ENCODE assay signal across 22 cellular contexts in the genomic region with DNA sequence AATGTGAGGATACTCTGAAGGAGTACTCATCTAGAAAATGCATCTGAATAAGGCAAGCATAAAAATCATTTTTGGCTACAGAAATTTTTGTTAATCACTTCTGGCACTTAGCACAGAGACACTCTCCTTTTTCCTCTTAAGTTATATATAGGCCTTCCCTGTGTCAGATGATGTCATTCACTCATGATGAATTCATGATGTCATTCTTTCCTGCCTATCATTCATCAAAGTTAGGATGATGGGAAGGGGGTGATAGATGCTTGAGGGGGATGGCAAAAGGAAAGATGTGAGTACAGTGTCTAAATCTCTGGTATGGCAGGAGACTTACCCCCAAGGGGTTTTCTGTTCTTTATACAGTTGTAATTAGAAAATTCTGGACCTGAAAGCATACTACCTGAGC.
"Had no signal": no experiment of that assay in that cellular context is flagged by ENCODE, and none has a peak within 500 bp of the region (broad histone marks: within the 10 kb centered on the region; RNA-seq: fewer than 3 reads in every experiment).

No MANE protein-coding gene starts in this region.

- H3K27ac ChIP-seq: left lung, right atrium auricular region, thyroid gland, upper lobe of right lung had no signal

- H3K9me3 ChIP-seq: left lung, right atrium auricular region, thyroid gland, upper lobe of right lung had no signal

- H3K27me3 Mint-ChIP-seq: progenitor cell of endocrine pancreas had no signal

- H3K4me3 Mint-ChIP-seq: activated CD8-positive, alpha-beta T cell treated with anti-CD3 and anti-CD28 coated beads, Interleukin-2, amount 10 ng/mL, durations not matched to agents 7 days and 5 days; activated naive CD8-positive, alpha-beta T cell treated with anti-CD3 and anti-CD28 coated beads, Interleukin-2, amount 50 U/mL, for 24 hours; activated T-helper 1 cell treated with anti-CD3 and anti-CD28 coated beads, Interleukin-12 subunit alpha, Interleukin-12 subunit beta, Interleukin-2, Interleukin-4 antibody, amounts not matched to agents 30 ng/mL and 10 ng/mL and 1 ng/mL, durations not matched to agents 14 hours and 24 hours and 36 hours; naive thymus-derived CD4-positive, alpha-beta T cell had no signal

- FAIRE-seq: frontal cortex, TTC549 had no signal

- H3K9me3 Mint-ChIP-seq: activated naive CD8-positive, alpha-beta T cell treated with anti-CD3 and anti-CD28 coated beads, Interleukin-2, amount 50 U/mL, for 24 hours had no signal

- H3K36me3 ChIP-seq: left lung, right atrium auricular region, thyroid gland, upper lobe of right lung had no signal

- H3K4me3 ChIP-seq: left lung, right atrium auricular region, thyroid gland, upper lobe of right lung had no signal

- ATAC-seq: activated CD8-positive, alpha-beta T cell treated with anti-CD3 and anti-CD28 coated beads, Interleukin-2, amount 10 ng/mL, durations not matched to agents 7 days and 5 days; activated naive CD8-positive, alpha-beta T cell treated with anti-CD3 and anti-CD28 coated beads, Interleukin-2, amount 50 U/mL, for 24 hours; left lung; naive thymus-derived CD4-positive, alpha-beta T cell; stimulated activated naive CD8-positive, alpha-beta T cell treated with anti-CD3 and anti-CD28 coated beads, Interleukin-15, Interleukin-2, amounts not matched to agents 100 U/mL and 50 U/mL, for 24 hours; upper lobe of right lung had no signal

- H3K27ac Mint-ChIP-seq: activated CD8-positive, alpha-beta T cell treated with anti-CD3 and anti-CD28 coated beads, Interleukin-2, amount 10 ng/mL, durations not matched to agents 7 days and 5 days; activated naive CD8-positive, alpha-beta T cell treated with anti-CD3 and anti-CD28 coated beads, Interleukin-2, amount 50 U/mL, for 24 hours; activated T-helper 1 cell treated with anti-CD3 and anti-CD28 coated beads, Interleukin-12 subunit alpha, Interleukin-12 subunit beta, Interleukin-2, Interleukin-4 antibody, amounts not matched to agents 30 ng/mL and 10 ng/mL and 1 ng/mL, durations not matched to agents 14 hours and 24 hours and 36 hours; naive thymus-derived CD4-positive, alpha-beta T cell; progenitor cell of endocrine pancreas had no signal

- H3K27me3 ChIP-seq: left lung, right atrium auricular region, thyroid gland, upper lobe of right lung had no signal

- DNase-seq: activated CD4-positive, alpha-beta T cell treated with anti-CD3 and anti-CD28 coated beads for 1 hour; activated CD4-positive, alpha-beta T cell treated with anti-CD3 and anti-CD28 coated beads, Interleukin-2, amount 50 U/mL, for 1 hour; activated CD8-positive, alpha-beta T cell treated with anti-CD3 and anti-CD28 coated beads, Interleukin-2, amount 10 ng/mL, durations not matched to agents 7 days and 5 days; activated gamma-delta T cell; activated naive CD4-positive, alpha-beta T cell treated with anti-CD3 and anti-CD28 coated beads, Interleukin-2, amount 50 U/mL, for 16 hours; activated naive CD8-positive, alpha-beta T cell treated with anti-CD3 and anti-CD28 coated beads, Interleukin-2, amount 50 U/mL, for 24 hours; cortex of kidney; hippocampal formation; kidney glomerular epithelial cell; left lung; naive thymus-derived CD4-positive, alpha-beta T cell; stimulated activated CD4-positive, alpha-beta T cell treated with anti-CD3 and anti-CD28 coated beads, Interleukin-12 subunit alpha, Interleukin-12 subunit beta, amount 100 ng/mL, for 4 hours; stimulated activated CD4-positive, alpha-beta T cell treated with anti-CD3 and anti-CD28 coated beads, Interleukin-4, amount 100 ng/mL, for 4 hours; stimulated activated naive CD8-positive, alpha-beta T cell treated with anti-CD3 and anti-CD28 coated beads, Interleukin-15, Interleukin-2, amounts not matched to agents 100 U/mL and 50 U/mL, for 24 hours; T-helper 2 cell; thyroid gland; upper lobe of right lung had no signal
